Comparison of ENCODE assay signal across 18 cellular contexts in the genomic region with DNA sequence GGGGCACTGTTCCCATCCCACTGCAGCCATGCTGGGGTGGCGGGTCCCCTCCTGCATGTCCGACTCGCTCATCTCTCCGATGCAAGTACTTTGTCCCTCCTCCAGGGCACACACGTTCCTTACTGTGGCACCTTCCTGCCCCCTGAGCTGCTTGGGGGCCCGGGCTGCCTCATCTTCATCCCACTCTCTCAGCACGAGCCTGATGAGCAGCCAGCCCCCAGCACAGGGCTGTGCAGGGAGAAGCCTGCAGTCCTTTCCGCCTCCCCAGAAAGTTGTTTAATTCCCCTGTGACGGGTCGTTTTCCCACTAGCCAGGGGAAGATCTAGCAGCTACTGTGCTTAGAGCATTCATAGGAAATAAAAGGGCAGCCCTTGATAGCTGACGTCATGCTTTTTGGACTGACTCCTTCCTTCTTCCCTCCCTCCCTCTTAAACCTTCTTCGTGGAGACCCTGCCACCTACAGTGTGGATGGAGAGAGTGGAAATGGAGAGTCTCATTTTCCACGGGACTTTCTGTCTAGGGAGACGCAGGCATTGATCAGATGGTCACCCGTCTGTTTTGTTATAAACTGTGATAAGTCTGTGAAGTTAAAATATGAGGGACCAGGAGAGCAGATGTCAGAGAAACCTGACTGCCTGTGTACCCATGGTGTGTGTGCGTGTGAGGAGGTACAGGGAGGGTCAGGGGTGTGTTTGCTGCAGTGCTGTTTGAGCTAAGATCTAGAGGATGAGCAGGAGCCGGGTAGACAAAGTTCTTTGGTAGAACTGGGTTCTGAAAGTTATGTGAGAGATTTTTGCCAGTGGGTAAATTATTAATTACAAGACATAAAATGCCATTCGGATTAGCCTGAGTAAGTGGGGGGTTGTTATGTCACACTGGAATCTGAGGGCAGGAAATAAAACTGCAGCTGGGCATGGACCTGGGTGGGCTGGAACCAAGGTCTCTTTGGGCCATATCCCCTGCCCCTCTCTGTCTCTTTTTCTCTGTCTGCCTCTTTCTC. TPM values are rescaled to one million over a fixed set of nuclear protein-coding genes. Genes with fewer than 3 reads are reported as not detected.
DNase-seq lines count a peak whose midpoint lies in the region; ATAC-seq and TF ChIP-seq lines count a peak whose summit lies in the region.
"Had no signal": no experiment of that assay in that cellular context is flagged by ENCODE, and none has a peak within 500 bp of the region (broad histone marks: within the 10 kb centered on the region; RNA-seq: fewer than 3 reads in every experiment).

No MANE protein-coding gene starts in this region.

- H3K4me2 ChIP-seq in GM23248 (ENCODE audit: unreplicated experiment), result no peak overlapping the region
- no peak overlapping the region for H3K4me2 ChIP-seq in SK-N-SH

- H3K9me3 ChIP-seq in GM23248 (ENCODE audit: low read depth) (no peaks in the 10 kb centered on the region), T-helper 17 cell (ENCODE audit: control insufficient read depth, low read length, poor library complexity, severe bottlenecking) (no peaks in the 10 kb centered on the region), right cardiac atrium (ENCODE audit: control insufficient read depth, low read length) (no peaks in the 10 kb centered on the region), SK-N-SH (no peaks in the 10 kb centered on the region), BE2C (no peaks in the 10 kb centered on the region)
- H3K9me3 ChIP-seq: colonic mucosa, thoracic aorta had no signal

- H4K20me1 ChIP-seq in GM23248 (ENCODE audit: insufficient read depth), result no peaks in the 10 kb centered on the region
- H4K20me1 ChIP-seq in SK-N-SH (ENCODE audit: insufficient read depth), result no peaks in the 10 kb centered on the region

- 77 to 80% methylated on average over 18 of the region's 18 CpGs for WGBS in GM23248 (ENCODE audit: low coverage in 1 of 2, low lambda C conversion rate in 2 of 2, missing lambda C conversion rate in 2 of 2), 2 experiments
- WGBS in right cardiac atrium, result 56% methylated on average over 18 of the region's 18 CpGs
- WGBS in SK-N-SH (ENCODE audit: low lambda C conversion rate), result 75% methylated on average over 15 of the region's 18 CpGs

- H3K4me1 Mint-ChIP-seq in T-helper 17 cell, result peaks cover 7% of the 10 kb centered on the region

- no peak overlapping the region for H3K4me3 ChIP-seq in GM23248
- no peak overlapping the region for H3K4me3 ChIP-seq in right cardiac atrium (ENCODE audit: low read length)
- no peak overlapping the region for H3K4me3 ChIP-seq in SK-N-SH (ENCODE audit: low read depth in 2 of 2, low read length in 1 of 2)
- no peak overlapping the region for H3K4me3 ChIP-seq in BE2C (ENCODE audit: low read depth, low read length)
- H3K4me3 ChIP-seq: colonic mucosa, thoracic aorta had no signal

- no peak for TF ChIP-seq RAD21 in SK-N-SH (IDR thresholded peaks at IDR 0.05; ENCODE audit: low read length)

- H3K4me3 Mint-ChIP-seq in T-helper 17 cell, result no peak overlapping the region
- H3K4me3 Mint-ChIP-seq: activated CD8-positive, alpha-beta T cell treated with anti-CD3 and anti-CD28 coated beads, Interleukin-2, amount 10 ng/mL, durations not matched to agents 7 days and 5 days had no signal

- no peaks in the 10 kb centered on the region for H3K27me3 Mint-ChIP-seq in T-helper 17 cell

- no peak for TF ChIP-seq EP300 in SK-N-SH (IDR thresholded peaks at IDR 0.05; ENCODE audit: borderline replicate concordance in 1 of 2, low read depth in 1 of 2, low read length in 1 of 2)

- H3K9ac ChIP-seq in GM23248, result no peak overlapping the region
- H3K9ac ChIP-seq in SK-N-SH, result no peak overlapping the region

- H3K79me2 ChIP-seq in GM23248 (ENCODE audit: insufficient read depth) (no peaks in the 10 kb centered on the region), SK-N-SH (ENCODE audit: insufficient read depth) (no peaks in the 10 kb centered on the region)

- ATAC-seq in T-helper 17 cell (no peak), right cardiac atrium (peak; percentile 11 to 29), HG03097 (IDR thresholded peaks at IDR 0.05; ENCODE audit: low FRiP score, unreplicated experiment) (no peak)
- ATAC-seq: activated CD8-positive, alpha-beta T cell treated with anti-CD3 and anti-CD28 coated beads, Interleukin-2, amount 10 ng/mL, durations not matched to agents 7 days and 5 days; left lobe of liver; PC-3 had no signal

- peaks cover 3% of the 10 kb centered on the region for H3K36me3 Mint-ChIP-seq in T-helper 17 cell (ENCODE audit: low read depth)

- in situ Hi-C loops in GM23248 (cut with MboI), result no loop called here

- H2AFZ ChIP-seq in GM23248 (no peak overlapping the region), SK-N-SH (ENCODE audit: low read depth) (no peak overlapping the region)

- H3K4me1 ChIP-seq in GM23248 (ENCODE audit: insufficient read depth) (peaks cover 10% of the 10 kb centered on the region), right cardiac atrium (ENCODE audit: control insufficient read depth, insufficient read depth, low read length) (no peaks in the 10 kb centered on the region), SK-N-SH (ENCODE audit: control insufficient read depth in 1 of 2, insufficient read depth in 2 of 2, low read depth in 1 of 2, low read length in 1 of 2) (no peaks in the 10 kb centered on the region), BE2C (no peaks in the 10 kb centered on the region)
- H3K4me1 ChIP-seq: colonic mucosa had no signal

- DNase-seq in GM23248 (peak; percentile 3), T-helper 17 cell (no peak), right cardiac atrium (no peak), renal cortical epithelial cell (ENCODE audit: low read depth) (peak; percentile 85), cerebellar cortex (ENCODE audit: low spot score) (no peak), SK-N-SH (no peak), BE2C (no peak)
- DNase-seq: activated CD8-positive, alpha-beta T cell treated with anti-CD3 and anti-CD28 coated beads, Interleukin-2, amount 10 ng/mL, durations not matched to agents 7 days and 5 days; C1 segment of cervical spinal cord; colonic mucosa; DND-41; hippocampal formation; NCI-H1694 treated with DMSO at 0.1 percent for 48 hours; NCI-H510A treated with DMSO at 0.1 percent for 48 hours; PC-3 had no signal

- H3K9me2 ChIP-seq in GM23248 (ENCODE audit: insufficient read depth) (no peaks in the 10 kb centered on the region), SK-N-SH (no peaks in the 10 kb centered on the region)

- no peaks in the 10 kb centered on the region; the same call in 1 of the 2 replicates for H3K36me3 ChIP-seq in GM23248 (ENCODE audit: low read depth)
- no peaks in the 10 kb centered on the region for H3K36me3 ChIP-seq in SK-N-SH (replicated peaks in 1 of 2; ENCODE audit: control insufficient read depth in 1 of 2, insufficient read depth in 2 of 2, low read length in 1 of 2)
- no peaks in the 10 kb centered on the region for H3K36me3 ChIP-seq in BE2C
- H3K36me3 ChIP-seq: colonic mucosa had no signal

- H3K27ac Mint-ChIP-seq in T-helper 17 cell, result peak overlapping the region; percentile 49
- H3K27ac Mint-ChIP-seq: activated CD8-positive, alpha-beta T cell treated with anti-CD3 and anti-CD28 coated beads, Interleukin-2, amount 10 ng/mL, durations not matched to agents 7 days and 5 days had no signal

- H3F3A ChIP-seq in GM23248 (ENCODE audit: insufficient read depth) (no peaks in the 10 kb centered on the region), SK-N-SH (replicated peaks; ENCODE audit: insufficient read depth) (no peaks in the 10 kb centered on the region)

- no peak for TF ChIP-seq CTCF in SK-N-SH (IDR thresholded peaks at IDR 0.05)
- no peak for TF ChIP-seq CTCF in BE2C (IDR thresholded peaks at IDR 0.05; ENCODE audit: low read depth, low read length)

- intact Hi-C loops in right cardiac atrium (cut with DNase I), result no loop called here

- POLR2A ChIA-PET in SK-N-SH (lab: Yijun Ruan, JAX), result no interaction called here

- H3K27me3 ChIP-seq in GM23248 (replicated peaks; ENCODE audit: insufficient read depth) (no peaks in the 10 kb centered on the region), right cardiac atrium (ENCODE audit: control insufficient read depth, insufficient read depth) (no peaks in the 10 kb centered on the region), SK-N-SH (ENCODE audit: insufficient read depth) (no peaks in the 10 kb centered on the region), BE2C (no peaks in the 10 kb centered on the region)
- H3K27me3 ChIP-seq: colonic mucosa had no signal

- CTCF ChIA-PET in SK-N-SH (lab: Yijun Ruan, JAX), result no interaction called here

- H3K27ac ChIP-seq in GM23248 (no peak overlapping the region), right cardiac atrium (ENCODE audit: low read length) (no peak overlapping the region), SK-N-SH (ENCODE audit: low read depth in 2 of 2, low read length in 1 of 2) (no peak overlapping the region)
- H3K27ac ChIP-seq: colonic mucosa, thoracic aorta had no signal

TF ChIP-seq in SK-N-SH, 30 proteins besides CTCF, POLR2A, EP300 and RAD21:
- TF ChIP-seq EZH2phosphoT487 (IDR thresholded peaks at IDR 0.05; ENCODE audit: borderline replicate concordance, low read depth) (no peak), RFX5 (IDR thresholded peaks at IDR 0.05; ENCODE audit: low read length) (no peak), GABPA (IDR thresholded peaks at IDR 0.05; ENCODE audit: low read depth) (no peak), NFIC (IDR thresholded peaks at IDR 0.05; ENCODE audit: borderline replicate concordance) (no peak)
- TF ChIP-seq, protein P1, sequence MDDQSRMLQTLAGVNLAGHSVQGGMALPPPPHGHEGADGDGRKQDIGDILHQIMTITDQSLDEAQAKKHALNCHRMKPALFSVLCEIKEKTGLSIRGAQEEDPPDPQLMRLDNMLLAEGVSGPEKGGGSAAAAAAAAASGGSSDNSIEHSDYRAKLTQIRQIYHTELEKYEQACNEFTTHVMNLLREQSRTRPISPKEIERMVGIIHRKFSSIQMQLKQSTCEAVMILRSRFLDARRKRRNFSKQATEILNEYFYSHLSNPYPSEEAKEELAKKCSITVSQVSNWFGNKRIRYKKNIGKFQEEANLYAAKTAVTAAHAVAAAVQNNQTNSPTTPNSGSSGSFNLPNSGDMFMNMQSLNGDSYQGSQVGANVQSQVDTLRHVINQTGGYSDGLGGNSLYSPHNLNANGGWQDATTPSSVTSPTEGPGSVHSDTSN (IDR thresholded peaks at IDR 0.05), result no peak

RNA-seq across cellular contexts. Expression of a gene that starts 34.3 kb away (rescaled TPM):
- total RNA-seq in GM23248 (2014; rRNA removed; shearing (Covaris generic)), result 20.0 and 26.0 TPM in 2 replicates
- polyA plus RNA-seq in GM23248 (2016; fragmentation: Nextera tagmentation; extraction: Ambion mirVana), result 30.0 and 30.6 TPM in 2 replicates
- total RNA-seq in T-helper 17 cell, result 10 to 100 TPM; 13.6 to 14.3 TPM
- total RNA-seq in right cardiac atrium, result 10 to 100 TPM; 21.3 to 73.3 (median 29.6) TPM
- polyA plus RNA-seq in right cardiac atrium, result 21.9 TPM
- total RNA-seq in renal cortical epithelial cell, result 10.2 and 12.2 TPM in 2 replicates
- 4.9 and 7.0 TPM in 2 replicates for polyA plus RNA-seq in SK-N-SH (2012; rRNA removed)
- 9.9 and 10.6 TPM in 2 replicates for polyA plus RNA-seq in SK-N-SH (2012; cell fraction: cytosol; rRNA removed)
- polyA plus RNA-seq in SK-N-SH (2012; cell fraction: nucleus; rRNA removed), result 2.9 and 4.0 TPM in 2 replicates
- polyA plus RNA-seq in BE2C (2012; ENCODE audit: insufficient read depth, insufficient read length, low read depth), result not detected

Comparison
In these comparisons a context has a peak if more than half of its experiments do, and no peak if none do; other contexts are left out.
1. DNase-seq: peak in GM23248 (single experiment) and renal cortical epithelial cell (single experiment); none in T-helper 17 cell (0 of 3), right cardiac atrium (0 of 3), cerebellar cortex (single experiment), SK-N-SH (single experiment) and BE2C (single experiment).
2. ATAC-seq: peak in right cardiac atrium (2 of 2); none in T-helper 17 cell (single experiment) and HG03097 (single experiment).